24 cellular contexts compared by ENCODE assay signal in genomic region chr6:108171918-108172516, GRCh38. TPM values are rescaled to one million over a fixed set of nuclear protein-coding genes. Genes with fewer than 3 reads are reported as not detected.
DNase-seq lines count a peak whose midpoint lies in the region; ATAC-seq, FAIRE-seq and TF ChIP-seq lines count a peak whose summit lies in the region.
"Had no signal": no experiment of that assay in that cellular context is flagged by ENCODE, and none has a peak within 500 bp of the region (broad histone marks: within the 10 kb centered on the region; RNA-seq: fewer than 3 reads in every experiment).

No MANE protein-coding gene starts in this region.

- ATAC-seq in GM23338 (no peak), WTC11 (no peak), HG02678 (IDR thresholded peaks at IDR 0.05; ENCODE audit: unreplicated experiment) (no peak)
- ATAC-seq in activated T-cell treated with anti-CD3 and anti-CD28 coated beads, Interleukin-2, amount 50 U/mL, for 4 hours = no peak
- ATAC-seq: A549 had no signal

- H3K4me1 Mint-ChIP-seq in GM23338 (peaks cover 51% of the 10 kb centered on the region), WTC11 (peaks cover 58% of the 10 kb centered on the region)
- peaks cover 44% of the 10 kb centered on the region for H3K4me1 Mint-ChIP-seq in activated T-cell treated with anti-CD3 and anti-CD28 coated beads, Interleukin-2, amount 50 U/mL, for 4 hours (ENCODE audit: low read depth)

- H3K4me2 ChIP-seq in GM23338 (peak overlapping the region; percentile 90), H1 (ENCODE audit: insufficient read depth in 1 of 2, low read depth in 2 of 2, low read length in 2 of 2) (peak overlapping the region in 1 of 2 experiments; percentile 83; a peak in 1 of 4 replicates), osteoblast (ENCODE audit: insufficient read depth, low read length) (no peak overlapping the region)
- H3K4me2 ChIP-seq: A549; BLaER1 treated with 17β-estradiol and CSF1 and Interleukin-3, amounts not matched to agents 10 nM and 100 nM had no signal

- H3K4me3 Mint-ChIP-seq in GM23338 = no peak overlapping the region
- H3K4me3 Mint-ChIP-seq in WTC11 = no peak overlapping the region
- no peak overlapping the region for H3K4me3 Mint-ChIP-seq in activated T-cell treated with anti-CD3 and anti-CD28 coated beads, Interleukin-2, amount 50 U/mL, for 4 hours

- no peak overlapping the region for H3K4ac ChIP-seq in H1 (replicated peaks; ENCODE audit: insufficient read length, low read depth, low read length)

- H2AFZ ChIP-seq in GM23338 (no peak overlapping the region), H1 (ENCODE audit: low read length) (no peak overlapping the region), osteoblast (ENCODE audit: low read length) (no peak overlapping the region)

- no peaks in the 10 kb centered on the region for H3K79me2 ChIP-seq in GM23338 (replicated peaks; ENCODE audit: insufficient read depth)
- H3K79me2 ChIP-seq in H1 (ENCODE audit: control insufficient read depth in 1 of 2, insufficient read depth in 2 of 2, low read length in 2 of 2) = no peaks in the 10 kb centered on the region
- H3K79me2 ChIP-seq in osteoblast (ENCODE audit: insufficient read depth, low read length) = no peaks in the 10 kb centered on the region

- H3K4me1 ChIP-seq in GM23338 (ENCODE audit: insufficient read depth) (peaks cover 73% of the 10 kb centered on the region), H1 (replicated peaks in 1 of 4; ENCODE audit: control insufficient read depth in 3 of 4, insufficient read depth in 4 of 4, low read length in 3 of 4) (peaks cover 0 to 47% (median 31%) of the 10 kb centered on the region in 4 experiments; a peak in 6 of 7 replicates), osteoblast (ENCODE audit: insufficient read depth, low read length) (no peaks in the 10 kb centered on the region)
- H3K4me1 ChIP-seq: A549, BE2C had no signal

- DNase-seq in GM23338 (ENCODE audit: low spot score) = no peak
- DNase-seq in H1 (ENCODE audit: low read depth in 1 of 2, low spot score in 2 of 2) = no peak
- DNase-seq in osteoblast (ENCODE audit: insufficient read length, low spot score, missing footprints) = peak; percentile 84
- no peak for DNase-seq in WTC11 (ENCODE audit: low spot score)
- DNase-seq in activated T-cell treated with anti-CD3 and anti-CD28 coated beads, Interleukin-2, amount 50 U/mL, for 4 hours = no peak
- no peak for DNase-seq in activated CD8-positive, alpha-beta memory T cell treated with anti-CD3 and anti-CD28 coated beads, Interleukin-2, amount 50 U/mL, for 4 hours
- DNase-seq: 8988T; ACHN; AML-193; BE2C; Calu3; CD4-positive, alpha-beta T cell; COR-L47; DMS153; DND-41; GOT3; HCEC 1CT had no signal

- H3K9ac ChIP-seq in H1 (replicated peaks in 1 of 4; ENCODE audit: extremely low read depth in 1 of 4, low read depth in 3 of 4, low read length in 3 of 4) = no peak overlapping the region
- H3K9ac ChIP-seq: BLaER1 treated with 17β-estradiol and CSF1 and Interleukin-3, amounts not matched to agents 10 nM and 100 nM had no signal

- TF ChIP-seq RAD21 in H1 (IDR thresholded peaks at IDR 0.05 in 1 of 2, conservative IDR thresholded peaks at IDR 0.05 in 1 of 2; ENCODE audit: low read depth in 2 of 2, low read length in 2 of 2) = no peak

- H3K9me3 Mint-ChIP-seq in GM23338 (no peaks in the 10 kb centered on the region; the same call in 2 of the 3 replicates), WTC11 (no peaks in the 10 kb centered on the region)
- no peaks in the 10 kb centered on the region for H3K9me3 Mint-ChIP-seq in activated T-cell treated with anti-CD3 and anti-CD28 coated beads, Interleukin-2, amount 50 U/mL, for 4 hours
- H3K9me3 Mint-ChIP-seq: CD4-positive, alpha-beta T cell had no signal

- H3K4me3 ChIP-seq in GM23338 (peak overlapping the region; percentile 62), H1 (ENCODE audit: extremely low read depth in 1 of 4, insufficient read depth in 2 of 4, low read depth in 3 of 4, low read length in 4 of 4) (no peak overlapping the region), osteoblast (ENCODE audit: insufficient read depth, low read length) (no peak overlapping the region)
- H3K4me3 ChIP-seq: A549; BLaER1 treated with 17β-estradiol and CSF1 and Interleukin-3, amounts not matched to agents 10 nM and 100 nM had no signal

- H3K23ac ChIP-seq in H1 (ENCODE audit: insufficient read length) = no peak overlapping the region

- H3K18ac ChIP-seq in H1 (ENCODE audit: extremely low read depth, low read length) = no peak overlapping the region; the same call in 1 of the 2 replicates

- H2BK5ac ChIP-seq in H1 (ENCODE audit: low read depth, low read length) = no peak overlapping the region

- H3K23me2 ChIP-seq in H1 (ENCODE audit: low read depth, low read length) = peaks cover 3% of the 10 kb centered on the region; the same call in 1 of the 2 replicates

- no peaks in the 10 kb centered on the region for H3K9me2 ChIP-seq in GM23338 (ENCODE audit: insufficient read depth)

- no peak overlapping the region for H4K5ac ChIP-seq in H1 (ENCODE audit: insufficient read length, low read depth, low read length)

- H4K91ac ChIP-seq in H1 (replicated peaks; ENCODE audit: insufficient read length, low read length) = no peak overlapping the region

- H3F3A ChIP-seq in GM23338 (replicated peaks; ENCODE audit: low read depth) = peaks cover 57% of the 10 kb centered on the region

- no peak overlapping the region for H2BK120ac ChIP-seq in H1 (replicated peaks; ENCODE audit: low read depth, low read length)

- H3K14ac ChIP-seq in H1 (ENCODE audit: insufficient read length) = no peak overlapping the region

- H3K36me3 ChIP-seq in GM23338 (ENCODE audit: insufficient read depth) (no peaks in the 10 kb centered on the region), H1 (ENCODE audit: control insufficient read depth in 2 of 4, insufficient read depth in 4 of 4, low read length in 3 of 4) (no peaks in the 10 kb centered on the region), osteoblast (ENCODE audit: insufficient read depth, low read length) (no peaks in the 10 kb centered on the region)
- H3K36me3 ChIP-seq: BE2C; BLaER1 treated with 17β-estradiol and CSF1 and Interleukin-3, amounts not matched to agents 10 nM and 100 nM had no signal

- H2BK20ac ChIP-seq in H1 (ENCODE audit: low read length) = no peak overlapping the region

- H3K56ac ChIP-seq in H1 (replicated peaks; ENCODE audit: insufficient read length, low read depth, low read length) = no peak overlapping the region

- no peak overlapping the region for H3K27ac Mint-ChIP-seq in GM23338
- no peak overlapping the region for H3K27ac Mint-ChIP-seq in WTC11
- H3K27ac Mint-ChIP-seq: CD14-positive monocyte; CD4-positive, alpha-beta T cell had no signal

- H3K36me3 Mint-ChIP-seq in GM23338 (ENCODE audit: low read depth) = no peaks in the 10 kb centered on the region
- H3K36me3 Mint-ChIP-seq in WTC11 = 0 out of 2 replicates have a peak, but pooled peaks cover 6% of the 10 kb centered on the region
- no peaks in the 10 kb centered on the region for H3K36me3 Mint-ChIP-seq in activated T-cell treated with anti-CD3 and anti-CD28 coated beads, Interleukin-2, amount 50 U/mL, for 4 hours (ENCODE audit: insufficient read depth)

- H3K27me3 Mint-ChIP-seq in GM23338 (ENCODE audit: insufficient read depth, low read depth, poor library complexity) (peaks cover 100% of the 10 kb centered on the region), WTC11 (ENCODE audit: low read depth) (peaks cover 100% of the 10 kb centered on the region)
- peaks cover 83% of the 10 kb centered on the region for H3K27me3 Mint-ChIP-seq in activated T-cell treated with anti-CD3 and anti-CD28 coated beads, Interleukin-2, amount 50 U/mL, for 4 hours (ENCODE audit: low read depth)

- FAIRE-seq in H1 (lab: Jason Lieb, UNC) = no peak
- FAIRE-seq: A549, G401.6, GM12892 had no signal

- no peak overlapping the region for H4K8ac ChIP-seq in H1 (ENCODE audit: extremely low read depth, insufficient read depth, low read length)

- H3K27me3 ChIP-seq in GM23338 (ENCODE audit: insufficient read depth) = peaks cover 100% of the 10 kb centered on the region
- H3K27me3 ChIP-seq in H1 (replicated peaks in 1 of 4; ENCODE audit: control insufficient read depth in 3 of 4, extremely low read depth in 1 of 4, insufficient read depth in 3 of 4, low read length in 3 of 4) = peaks cover 94 to 100% (median 97%) of the 10 kb centered on the region in 4 experiments
- H3K27me3 ChIP-seq in osteoblast (ENCODE audit: insufficient read depth, low read length) = peaks cover 100% of the 10 kb centered on the region

- TF ChIP-seq CTCF in GM23338 (conservative IDR thresholded peaks at IDR 0.05; ENCODE audit: low read depth in 2 of 2) (no peak), H1 (IDR thresholded peaks at IDR 0.05; ENCODE audit: control extremely low read depth in 1 of 3, insufficient read depth in 1 of 3, low read depth in 1 of 3, low read length in 3 of 3) (no peak), osteoblast (IDR thresholded peaks at IDR 0.05; ENCODE audit: extremely low read depth, low read depth, low read length) (no peak), WTC11 (IDR thresholded peaks at IDR 0.05) (no peak)

- H4K20me1 ChIP-seq in GM23338 (replicated peaks; ENCODE audit: insufficient read depth) (peaks cover 37% of the 10 kb centered on the region), H1 (replicated peaks in 1 of 2; ENCODE audit: control insufficient read depth in 1 of 2, insufficient read depth in 2 of 2, low read length in 2 of 2) (peaks cover 29 to 41% of the 10 kb centered on the region in 2 experiments), osteoblast (ENCODE audit: insufficient read depth, low read length) (no peaks in the 10 kb centered on the region)

- no peak overlapping the region for H2BK12ac ChIP-seq in H1 (ENCODE audit: low read depth, low read length)

- H3K79me1 ChIP-seq in H1 (ENCODE audit: low read depth, low read length) = no peaks in the 10 kb centered on the region

- no peak overlapping the region for H2BK15ac ChIP-seq in H1 (ENCODE audit: low read length)

- CTCF ChIA-PET in H1 (lab: Charles Lee; ENCODE audit: partially characterized antibody) = interaction anchor here (0.5 to 10.8 kb wide), 11 partner anchors 9 to 320 kb away, joined by 3 to 85 read pairs (median 3); no protein-coding TSS in a partner anchor
- CTCF ChIA-PET in WTC11 (lab: Charles Lee) = interaction anchor here (0.8 kb wide), 1 partner anchor 59 kb away, joined by 3 read pairs; no protein-coding TSS in a partner anchor

- no peak for TF ChIP-seq EP300 in H1 (IDR thresholded peaks at IDR 0.05; ENCODE audit: borderline replicate concordance in 1 of 2, low read depth in 2 of 2, low read length in 2 of 2)

- H3K9me3 ChIP-seq in H1 (ENCODE audit: insufficient read depth in 2 of 2, low read depth in 1 of 2, low read length in 1 of 2) (no peaks in the 10 kb centered on the region), osteoblast (ENCODE audit: low read depth, low read length) (no peaks in the 10 kb centered on the region)
- H3K9me3 ChIP-seq: A549, BE2C had no signal

- H2AK5ac ChIP-seq in H1 (ENCODE audit: low read depth, low read length) = no peak overlapping the region

- H3K27ac ChIP-seq in GM23338 (ENCODE audit: low read depth) (no peak overlapping the region), H1 (ENCODE audit: low read depth, low read length) (no peak overlapping the region), osteoblast (ENCODE audit: low read depth, low read length) (no peak overlapping the region)
- H3K27ac ChIP-seq: A549; BLaER1 treated with 17β-estradiol and CSF1 and Interleukin-3, amounts not matched to agents 10 nM and 100 nM had no signal

- POLR2A ChIA-PET in H1 (lab: Charles Lee; ENCODE audit: partially characterized antibody) = interaction anchor here (0.7 to 1.5 kb wide), 6 partner anchors 9 to 55 kb away, joined by 3 to 5 read pairs (median 4); no protein-coding TSS in a partner anchor
- POLR2A ChIA-PET in WTC11 (lab: Charles Lee) = no interaction called here

- TF ChIP-seq POLR2A in H1 (IDR thresholded peaks at IDR 0.05; ENCODE audit: control extremely low read depth in 1 of 2, low read depth in 2 of 2, low read length in 2 of 2) = no peak

- WGBS in H1 (ENCODE audit: extremely low coverage in 1 of 2, insufficient coverage in 1 of 2, insufficient read length in 1 of 2, insufficient replicate concordance in 2 of 2, low coverage in 1 of 2, low lambda C conversion rate in 2 of 2, missing lambda C conversion rate in 1 of 2), 2 experiments = 23% methylated on average over 3 of the region's 3 CpGs; no CpG with 5 or more reads in 1 of the 2 experiments

RNA-seq across cellular contexts. Expression of gene NR2E1, which starts 6.2 kb away (rescaled TPM):
- total RNA-seq in GM23338 (2014; rRNA removed; shearing (Covaris generic)) = not detected in 2 replicates
- polyA plus RNA-seq in GM23338 (2016; fragmentation: Nextera tagmentation; extraction: Ambion mirVana) = not detected in 2 replicates
- not detected in 2 replicates for total RNA-seq in H1 (2021; fragmentation: NEBNext Ultra II Directional; extraction: Animal tissue kit (Norgen Biotek cat#: 25700))
- not detected in 2 replicates for polyA plus RNA-seq in H1 (2011; rRNA removed)
- not detected for polyA plus RNA-seq in H1 (2011; cell fraction: cytosol; rRNA removed)
- not detected for polyA plus RNA-seq in H1 (2011; cell fraction: nucleus; rRNA removed)
- not detected in 4 replicates for polyA plus RNA-seq in H1 (2012, experiment 1 of 2)
- not detected for polyA plus RNA-seq in H1 (2012, experiment 2 of 2)
- not detected for polyA plus RNA-seq in H1 (2013, experiment 1 of 2)
- not detected for polyA plus RNA-seq in H1 (2013, experiment 2 of 2)
- polyA minus RNA-seq in H1 (2011; rRNA and poly(A)+ RNA removed) = not detected in 2 replicates
- polyA minus RNA-seq in H1 (2011; cell fraction: cytosol; rRNA and poly(A)+ RNA removed) = not detected
- not detected for polyA minus RNA-seq in H1 (2011; cell fraction: nucleus; rRNA and poly(A)+ RNA removed)
- not detected in 2 replicates for total RNA-seq in osteoblast
- total RNA-seq in WTC11 (2021) = not detected in 3 replicates
- total RNA-seq in activated T-cell treated with anti-CD3 and anti-CD28 coated beads, Interleukin-2, amount 50 U/mL, for 4 hours = not detected
- total RNA-seq: Calu3; CD4-positive, alpha-beta T cell; H7 had no signal
- polyA plus RNA-seq: CD14-positive monocyte had no signal
